Comparison of ENCODE assay signal across 8 cellular contexts in genomic region chrX:16123222-16123786, GRCh38. TPM values are rescaled to one million over a fixed set of nuclear protein-coding genes. Genes with fewer than 3 reads are reported as not detected.
A peak's percentile ranks its signal among the peaks of the same experiment; 100 is the strongest.
DNase-seq lines count a peak whose midpoint lies in the region; ATAC-seq, FAIRE-seq and TF ChIP-seq lines count a peak whose summit lies in the region.

Gene GRPR (plus strand): TSS chrX:16123565. CDS start chrX:16123954, 389 bp downstream.

- CTCF ChIA-PET in CD4-positive, alpha-beta memory T cell (lab: Charles Lee; ENCODE audit: partially characterized antibody), result interaction anchor here (1.0 to 2.0 kb wide), 5 partner anchors 11 to 573 kb away, joined by 3 to 8 read pairs (median 5); no protein-coding TSS in a partner anchor
- CTCF ChIA-PET in activated CD8-positive, alpha-beta T cell treated with anti-CD3 and anti-CD28 coated beads, Interleukin-2, amount 10 ng/mL, durations not matched to agents 7 days and 5 days (lab: Charles Lee), result interaction anchor here (1.0 to 1.7 kb wide), 2 partner anchors 12 to 88 kb away, joined by 3 to 4 read pairs; no protein-coding TSS in a partner anchor
- CTCF ChIA-PET in endothelial cell of umbilical vein (lab: Charles Lee), result interaction anchor here (0.7 to 2.4 kb wide), 20 partner anchors 9 to 573 kb away, joined by 3 to 50 read pairs (median 5); no protein-coding TSS in a partner anchor

- no peak within 1 kb of the TSS for H3K9ac ChIP-seq in endothelial cell of umbilical vein (replicated peaks; ENCODE audit: extremely low read depth, insufficient read depth, low read length)

- no TSS peak for BruUV-seq in endothelial cell of umbilical vein (replicated peaks; lab: Mats Ljungman, UMichigan)

- H3K9me3 ChIP-seq in CD4-positive, alpha-beta memory T cell (ENCODE audit: control insufficient read depth in 1 of 2, low read length in 2 of 2), result no peaks in the 10 kb centered on the region
- H3K9me3 ChIP-seq in endothelial cell of umbilical vein (replicated peaks; ENCODE audit: control insufficient read depth, insufficient read depth, low read length), result no peaks in the 10 kb centered on the region

- DNase-seq in CD4-positive, alpha-beta memory T cell, result peak; percentile 43 to 57 (median 43)
- DNase-seq in HPDE6-E6E7 (ENCODE audit: extremely low spot score), result peak; percentile 85
- peak; percentile 37 for DNase-seq in NCI-H82 treated with DMSO at 0.1 percent for 48 hours (lab: John Stamatoyannopoulos, UW; ENCODE audit: unreplicated experiment)
- peak; percentile 65 for DNase-seq in activated CD8-positive, alpha-beta T cell treated with anti-CD3 and anti-CD28 coated beads, Interleukin-2, amount 10 ng/mL, durations not matched to agents 7 days and 5 days
- DNase-seq in endothelial cell of umbilical vein (ENCODE audit: low read depth, low spot score), result peak; percentile 77
- DNase-seq in mesothelial cell of epicardium (ENCODE audit: low spot score in 2 of 2, unreplicated experiment in 2 of 2), result peak; percentile 79 to 84
- DNase-seq in stimulated activated CD8-positive, alpha-beta memory T cell treated with anti-CD3 and anti-CD28 coated beads, Interleukin-4, amount 100 ng/mL, for 24 hours (ENCODE audit: low read depth), result peak; percentile 44

- intact Hi-C loops in CD4-positive, alpha-beta memory T cell (cut with micrococcal nuclease), result loop anchor here (1.0 to 10.0 kb wide), 5 partner anchors 322 to 572 kb away; no protein-coding TSS in a partner anchor
- intact Hi-C loops in endothelial cell of umbilical vein (cut with micrococcal nuclease), result loop anchor here (1.0 to 10.0 kb wide), 4 partner anchors 89 to 572 kb away; no protein-coding TSS in a partner anchor

- H3K36me3 ChIP-seq in CD4-positive, alpha-beta memory T cell (ENCODE audit: insufficient read depth, low read length), result no peaks in the 10 kb centered on the region
- H3K36me3 ChIP-seq in endothelial cell of umbilical vein (ENCODE audit: control insufficient read depth in 2 of 2, extremely low read depth in 1 of 2, insufficient read depth in 2 of 2, low read length in 2 of 2), result no peaks in the 10 kb centered on the region

- H3K4me2 ChIP-seq in endothelial cell of umbilical vein (ENCODE audit: insufficient read depth, low read length), result no peak within 1 kb of the TSS

- peaks cover 3 to 7% of the 10 kb centered on the region in 2 donors for H3K27me3 Mint-ChIP-seq in CD4-positive, alpha-beta memory T cell
- peaks cover 11% of the 10 kb centered on the region for H3K27me3 Mint-ChIP-seq in activated CD8-positive, alpha-beta T cell treated with anti-CD3 and anti-CD28 coated beads, Interleukin-2, amount 10 ng/mL, durations not matched to agents 7 days and 5 days (ENCODE audit: low read depth)
- no peaks in the 10 kb centered on the region for H3K27me3 Mint-ChIP-seq in mesothelial cell of epicardium (ENCODE audit: low read depth)

- no peaks in the 10 kb centered on the region for H3K27me3 ChIP-seq in CD4-positive, alpha-beta memory T cell (ENCODE audit: insufficient read depth, low read length)
- peaks cover 0 to 5% of the 10 kb centered on the region in 2 experiments for H3K27me3 ChIP-seq in endothelial cell of umbilical vein (ENCODE audit: control insufficient read depth in 2 of 2, insufficient read depth in 2 of 2, low read length in 2 of 2)

- no peaks in the 10 kb centered on the region for H3K36me3 Mint-ChIP-seq in CD4-positive, alpha-beta memory T cell
- no peaks in the 10 kb centered on the region for H3K36me3 Mint-ChIP-seq in activated CD8-positive, alpha-beta T cell treated with anti-CD3 and anti-CD28 coated beads, Interleukin-2, amount 10 ng/mL, durations not matched to agents 7 days and 5 days (ENCODE audit: low read depth)
- peaks cover 4% of the 10 kb centered on the region for H3K36me3 Mint-ChIP-seq in mesothelial cell of epicardium

- peaks cover 4 to 11% (median 7%) of the 10 kb centered on the region in 4 donors for H3K4me1 Mint-ChIP-seq in CD4-positive, alpha-beta memory T cell
- H3K4me1 Mint-ChIP-seq in activated CD8-positive, alpha-beta T cell treated with anti-CD3 and anti-CD28 coated beads, Interleukin-2, amount 10 ng/mL, durations not matched to agents 7 days and 5 days (ENCODE audit: low read depth), result peaks cover 16% of the 10 kb centered on the region
- H3K4me1 Mint-ChIP-seq in mesothelial cell of epicardium, result peaks cover 28% of the 10 kb centered on the region

- no peak within 1 kb of the TSS for H3K4me3 ChIP-seq in CD4-positive, alpha-beta memory T cell (ENCODE audit: low read length in 2 of 2)
- no peak within 1 kb of the TSS for H3K4me3 ChIP-seq in endothelial cell of umbilical vein (replicated peaks in 1 of 3; ENCODE audit: insufficient read depth in 1 of 3, low read depth in 1 of 3, low read length in 3 of 3)

- peak within 1 kb of the TSS in 3 of 8 donors; percentile 49 to 63 (median 51) for H3K4me3 Mint-ChIP-seq in CD4-positive, alpha-beta memory T cell
- H3K4me3 Mint-ChIP-seq in activated CD8-positive, alpha-beta T cell treated with anti-CD3 and anti-CD28 coated beads, Interleukin-2, amount 10 ng/mL, durations not matched to agents 7 days and 5 days, result no peak within 1 kb of the TSS
- H3K4me3 Mint-ChIP-seq in mesothelial cell of epicardium, result peak within 1 kb of the TSS; percentile 42

- H3K27ac ChIP-seq in CD4-positive, alpha-beta memory T cell (ENCODE audit: low read depth, low read length), result no peak within 1 kb of the TSS
- H3K27ac ChIP-seq in endothelial cell of umbilical vein (ENCODE audit: insufficient read depth, low read depth, low read length), result no peak within 1 kb of the TSS

- peak; percentile 69 to 70 for TF ChIP-seq CTCF in endothelial cell of umbilical vein (IDR thresholded peaks at IDR 0.05; ENCODE audit: extremely low read depth in 1 of 2, insufficient read depth in 1 of 2, low read depth in 1 of 2, low read length in 2 of 2)
- peak; percentile 91 for TF ChIP-seq CTCF in mesothelial cell of epicardium (IDR thresholded peaks at IDR 0.05; ENCODE audit: unreplicated experiment)

- H3K9me3 Mint-ChIP-seq in CD4-positive, alpha-beta memory T cell, result no peaks in the 10 kb centered on the region
- no peaks in the 10 kb centered on the region for H3K9me3 Mint-ChIP-seq in activated CD8-positive, alpha-beta T cell treated with anti-CD3 and anti-CD28 coated beads, Interleukin-2, amount 10 ng/mL, durations not matched to agents 7 days and 5 days (ENCODE audit: insufficient read depth)
- peaks cover 11% of the 10 kb centered on the region for H3K9me3 Mint-ChIP-seq in mesothelial cell of epicardium

- POLR2A ChIA-PET in CD4-positive, alpha-beta memory T cell (lab: Charles Lee; ENCODE audit: partially characterized antibody), result no interaction called here
- POLR2A ChIA-PET in activated CD8-positive, alpha-beta T cell treated with anti-CD3 and anti-CD28 coated beads, Interleukin-2, amount 10 ng/mL, durations not matched to agents 7 days and 5 days (lab: Charles Lee), result no interaction called here
- POLR2A ChIA-PET in endothelial cell of umbilical vein (lab: Charles Lee), result no interaction called here

- no peak within 1 kb of the TSS for H2AFZ ChIP-seq in endothelial cell of umbilical vein (ENCODE audit: low read depth, low read length)

- H3K9me1 ChIP-seq in endothelial cell of umbilical vein (replicated peaks; ENCODE audit: control insufficient read depth, extremely low read depth, insufficient read depth, low read length), result no peaks in the 10 kb centered on the region

- dilution Hi-C loops in endothelial cell of umbilical vein (cut with MboI; ENCODE audit: extremely low pct_ligation_motif_present, low sequenced_read_pairs), result no loop called here

- no peak for TF ChIP-seq POLR2A in endothelial cell of umbilical vein (IDR thresholded peaks at IDR 0.05; ENCODE audit: low read depth, low read length)

- no peaks in the 10 kb centered on the region for H3K79me2 ChIP-seq in endothelial cell of umbilical vein (ENCODE audit: control insufficient read depth, insufficient read depth, low read length)

- H3K4me1 ChIP-seq in CD4-positive, alpha-beta memory T cell (ENCODE audit: insufficient read depth, low read length), result no peaks in the 10 kb centered on the region
- no peaks in the 10 kb centered on the region for H3K4me1 ChIP-seq in endothelial cell of umbilical vein (ENCODE audit: control insufficient read depth, extremely low read depth, insufficient read depth, low read length)

- FAIRE-seq in endothelial cell of umbilical vein (lab: Jason Lieb, UNC), result peak; percentile 98

- H4K20me1 ChIP-seq in endothelial cell of umbilical vein (replicated peaks; ENCODE audit: control insufficient read depth, extremely low read depth, insufficient read depth, low read length), result no peaks in the 10 kb centered on the region

- peak; percentile 60 for ATAC-seq in GM19452 (IDR thresholded peaks at IDR 0.05; ENCODE audit: unreplicated experiment)
- peak; percentile 83 for ATAC-seq in activated CD8-positive, alpha-beta T cell treated with anti-CD3 and anti-CD28 coated beads, Interleukin-2, amount 10 ng/mL, durations not matched to agents 7 days and 5 days

- no peak within 1 kb of the TSS for H3K27ac Mint-ChIP-seq in CD4-positive, alpha-beta memory T cell
- H3K27ac Mint-ChIP-seq in activated CD8-positive, alpha-beta T cell treated with anti-CD3 and anti-CD28 coated beads, Interleukin-2, amount 10 ng/mL, durations not matched to agents 7 days and 5 days, result no peak within 1 kb of the TSS
- H3K27ac Mint-ChIP-seq in mesothelial cell of epicardium, result peak within 1 kb of the TSS; percentile 31

TF ChIP-seq in endothelial cell of umbilical vein, 7 proteins besides CTCF, POLR2A, EP300 and RAD21 (continues in another document):
- no peak for TF ChIP-seq GATA2 (IDR thresholded peaks at IDR 0.05; ENCODE audit: insufficient read depth, insufficient read length, low read depth, low read length)
- TF ChIP-seq JUN (IDR thresholded peaks at IDR 0.05; ENCODE audit: borderline replicate concordance, insufficient read depth, insufficient read length, low read depth), result no peak
- no peak for TF ChIP-seq POLR2AphosphoS5 (IDR thresholded peaks at IDR 0.05; ENCODE audit: insufficient read depth, low read depth, low read length)
- TF ChIP-seq FOS (IDR thresholded peaks at IDR 0.05; ENCODE audit: borderline replicate concordance, insufficient read depth, low read length), result no peak
- TF ChIP-seq EZH2 (IDR thresholded peaks at IDR 0.05; ENCODE audit: borderline replicate concordance, low read depth, low read length, severe bottlenecking), result no peak

RNA-seq across cellular contexts. Expression of gene GRPR, which starts in this region (rescaled TPM):
- under 1 TPM; 0.23 to 0.33 TPM for total RNA-seq in CD4-positive, alpha-beta memory T cell
- under 1 TPM in 1 of 2 donors, not detected in 1; 0.24 TPM for polyA plus RNA-seq in CD4-positive, alpha-beta memory T cell
- not detected for total RNA-seq in activated CD8-positive, alpha-beta T cell treated with anti-CD3 and anti-CD28 coated beads, Interleukin-2, amount 10 ng/mL, durations not matched to agents 7 days and 5 days
- total RNA-seq in endothelial cell of umbilical vein (0.28 TPM in 1 of 2 replicates, not detected in the other), mesothelial cell of epicardium (1.7 to 2.1 TPM (median 2.1 TPM) in 3 replicates)
- polyA plus RNA-seq in endothelial cell of umbilical vein, result 0.11 and 0.16 TPM in 2 replicates
- polyA plus RNA-seq in endothelial cell of umbilical vein (2011; cell fraction: cytosol; rRNA removed), result 0.10 and 0.14 TPM in 2 replicates
- 0.21 and 0.31 TPM in 2 replicates for polyA plus RNA-seq in endothelial cell of umbilical vein (2011; cell fraction: nucleus; rRNA removed)
- not detected in 2 replicates for polyA plus RNA-seq in endothelial cell of umbilical vein (2012)
- 0.15 and 0.44 TPM in 2 replicates for polyA minus RNA-seq in endothelial cell of umbilical vein
- not detected for polyA minus RNA-seq in endothelial cell of umbilical vein (2011; cell fraction: cytosol; rRNA and poly(A)+ RNA removed)
- 0.43 and 0.63 TPM in 2 replicates for polyA minus RNA-seq in endothelial cell of umbilical vein (2011; cell fraction: nucleus; rRNA and poly(A)+ RNA removed)

Comparison
In these comparisons a context has a peak if more than half of its experiments do, and no peak if none do; other contexts are left out.
1. Peak in DNase-seq in CD4-positive, alpha-beta memory T cell; RNA of the gene not detected or under 1 TPM.
2. Peak in DNase-seq and ATAC-seq in activated CD8-positive, alpha-beta T cell treated with anti-CD3 and anti-CD28 coated beads, Interleukin-2, amount 10 ng/mL, durations not matched to agents 7 days and 5 days; RNA of the gene not detected or under 1 TPM.
3. Peak in DNase-seq in endothelial cell of umbilical vein; RNA of the gene not detected or under 1 TPM.